ENCODE assay signal across 10 cellular contexts in the genomic region with DNA sequence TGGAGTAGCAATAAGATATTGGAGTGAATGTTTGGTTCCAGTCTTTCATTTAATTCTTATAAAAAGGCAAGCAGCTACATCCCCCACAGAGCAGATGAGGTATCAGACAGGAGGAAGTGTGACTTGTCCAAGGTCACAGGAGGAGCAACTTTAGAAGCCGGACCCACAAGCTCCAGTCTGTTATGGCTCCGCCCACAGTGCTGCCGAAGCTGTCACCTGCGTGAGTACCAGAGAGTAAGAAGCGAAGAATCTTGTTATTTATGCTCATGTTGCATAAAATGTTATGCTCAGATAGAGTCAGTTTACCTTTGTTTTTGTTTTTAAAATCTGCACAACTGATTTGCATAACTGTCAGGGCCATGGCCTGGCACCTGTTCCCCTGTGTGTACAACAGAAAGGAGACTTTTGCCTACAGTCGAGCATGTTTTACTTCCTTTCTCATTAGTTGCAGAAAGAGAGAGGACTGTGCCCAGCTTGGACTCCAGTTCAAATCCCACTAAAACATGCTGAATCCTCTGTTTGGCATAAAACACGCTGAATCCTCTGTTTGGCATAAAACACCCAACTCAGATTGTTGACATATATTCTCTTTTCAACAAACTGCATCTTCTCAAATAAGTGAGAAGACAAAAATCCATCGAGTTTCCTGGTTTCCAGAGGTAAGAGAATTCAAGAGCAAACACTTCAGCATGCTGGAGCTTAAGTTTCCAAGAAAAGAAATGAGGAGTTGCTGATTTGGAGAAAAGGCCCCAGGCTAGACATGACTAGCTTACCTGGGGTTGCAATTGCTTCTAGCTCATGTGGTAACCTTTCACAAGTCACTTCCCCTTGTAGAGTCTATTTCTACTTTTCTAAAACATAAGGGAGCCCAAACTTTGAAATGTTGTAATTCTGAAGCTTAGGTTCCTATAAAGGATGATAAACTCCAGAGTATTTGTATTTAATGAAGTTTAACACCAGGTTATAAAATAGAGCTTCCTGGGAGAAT.
DNase-seq lines count a peak whose midpoint lies in the region; ATAC-seq and TF ChIP-seq lines count a peak whose summit lies in the region.
"Had no signal": no experiment of that assay in that cellular context is flagged by ENCODE, and none has a peak within 500 bp of the region (broad histone marks: within the 10 kb centered on the region; RNA-seq: fewer than 3 reads in every experiment).

No MANE protein-coding gene starts in this region.

- peak overlapping the region; percentile 5; the same call in 1 of the 2 replicates for H3K9ac ChIP-seq in MM.1S (ENCODE audit: low read length)

- no peaks in the 10 kb centered on the region for H4K20me1 ChIP-seq in MM.1S (ENCODE audit: insufficient read depth, low read length)

- H3K27ac ChIP-seq in MM.1S (ENCODE audit: low read length) (peak overlapping the region; percentile 47; the same call in 1 of the 2 replicates), gastroesophageal sphincter (no peak overlapping the region)
- H3K27ac ChIP-seq: body of pancreas had no signal

- H2AFZ ChIP-seq in MM.1S (ENCODE audit: low read length): peak overlapping the region; percentile 47

- TF ChIP-seq EP300 in gastroesophageal sphincter (IDR thresholded peaks at IDR 0.05): no peak

- H3F3A ChIP-seq in MM.1S (ENCODE audit: insufficient read depth, low read length): peaks cover 16% of the 10 kb centered on the region

- TF ChIP-seq POLR2A in gastroesophageal sphincter (IDR thresholded peaks at IDR 0.05): no peak

- 84 to 92% methylated on average over 3 to 8 of the region's 8 CpGs for WGBS in gastroesophageal sphincter (ENCODE audit: low coverage in 1 of 2), 2 donors

- no peaks in the 10 kb centered on the region for H3K9me3 ChIP-seq in MM.1S (replicated peaks; ENCODE audit: insufficient read depth, low read length)
- peaks cover 0 to 3% (median 0%) of the 10 kb centered on the region in 3 donors for H3K9me3 ChIP-seq in gastroesophageal sphincter
- H3K9me3 ChIP-seq: body of pancreas had no signal

- no peaks in the 10 kb centered on the region for H3K27me3 ChIP-seq in MM.1S (replicated peaks; ENCODE audit: insufficient read depth, low read length)
- H3K27me3 ChIP-seq in gastroesophageal sphincter: no peaks in the 10 kb centered on the region
- H3K27me3 ChIP-seq: body of pancreas had no signal

- H3K4me2 ChIP-seq in MM.1S (ENCODE audit: low read depth, low read length): peak overlapping the region; percentile 62

- no peaks in the 10 kb centered on the region for H3K79me2 ChIP-seq in MM.1S (ENCODE audit: low read length)

- DNase-seq in MM.1S (peak; percentile 86), renal cortical epithelial cell (ENCODE audit: low read depth) (peak; percentile 23), medulla oblongata (ENCODE audit: extremely low spot score) (no peak), superior temporal gyrus (ENCODE audit: extremely low spot score) (no peak)
- DNase-seq: body of pancreas; islet precursor cell; stimulated activated CD4-positive, alpha-beta T cell treated with anti-CD3 and anti-CD28 coated beads, Interleukin-1b, Interleukin-23, amount 100 ng/mL, for 48 hours had no signal

- peak; percentile 58 for ATAC-seq in GM19043 (IDR thresholded peaks at IDR 0.05; ENCODE audit: low read depth, unreplicated experiment)
- peak; percentile 53 for ATAC-seq in HG02763 (IDR thresholded peaks at IDR 0.05; ENCODE audit: unreplicated experiment)
- ATAC-seq in gastroesophageal sphincter: no peak
- ATAC-seq: body of pancreas had no signal

- H3K4me3 ChIP-seq in MM.1S (ENCODE audit: low read length): peak overlapping the region; percentile 15; the same call in 1 of the 2 replicates
- H3K4me3 ChIP-seq in gastroesophageal sphincter: no peak overlapping the region
- H3K4me3 ChIP-seq: body of pancreas had no signal

- H3K9me2 ChIP-seq in MM.1S (replicated peaks; ENCODE audit: insufficient read depth, low read length): no peaks in the 10 kb centered on the region

- TF ChIP-seq CTCF in MM.1S (IDR thresholded peaks at IDR 0.05; ENCODE audit: low read length) (no peak), gastroesophageal sphincter (IDR thresholded peaks at IDR 0.05) (no peak)

- peaks cover 20% of the 10 kb centered on the region for H3K4me1 ChIP-seq in MM.1S (ENCODE audit: low read length)
- H3K4me1 ChIP-seq in gastroesophageal sphincter: peaks cover 0 to 37% (median 0%) of the 10 kb centered on the region in 3 donors
- H3K4me1 ChIP-seq: body of pancreas had no signal

- H3K36me3 ChIP-seq in MM.1S (replicated peaks; ENCODE audit: insufficient read depth, low read length): no peaks in the 10 kb centered on the region
- H3K36me3 ChIP-seq in gastroesophageal sphincter: no peaks in the 10 kb centered on the region

Comparison
In these comparisons a context has a peak if more than half of its experiments do, and no peak if none do; other contexts are left out.
1. DNase-seq: peak in MM.1S (single experiment) and renal cortical epithelial cell (single experiment); none in medulla oblongata (single experiment) and superior temporal gyrus (single experiment).